ENCODE assay signal across 29 cellular contexts in genomic region chr3:185236969-185237368, GRCh38.
"Had no signal": no experiment of that assay in that cellular context is flagged by ENCODE, and none has a peak within 500 bp of the region (broad histone marks: within the 10 kb centered on the region; RNA-seq: fewer than 3 reads in every experiment).

No MANE protein-coding gene starts in this region.

- H3K79me2 ChIP-seq: parathyroid adenoma had no signal

- H3K9me3 ChIP-seq: ovary, thyroid gland had no signal

- H3K27me3 ChIP-seq: neural progenitor cell, ovary, sigmoid colon, spleen, stomach, thyroid gland, tibial nerve, upper lobe of left lung, vagina had no signal

- H3K4me1 ChIP-seq: neural progenitor cell, parathyroid adenoma, psoas muscle, sigmoid colon, spleen, stomach, thyroid gland, tibial nerve, upper lobe of left lung, vagina had no signal

- H3K27me3 Mint-ChIP-seq: progenitor cell of endocrine pancreas had no signal

- H3K4me3 ChIP-seq: neural progenitor cell, ovary, psoas muscle, sigmoid colon, smooth muscle cell, spleen, stomach, thoracic aorta, thyroid gland, tibial nerve, upper lobe of left lung, vagina had no signal

- H3K27ac Mint-ChIP-seq: naive thymus-derived CD4-positive, alpha-beta T cell; natural killer cell; nephron; neural progenitor cell; progenitor cell of endocrine pancreas; stimulated activated effector memory CD8-positive, alpha-beta T cell treated with anti-CD3 and anti-CD28 coated beads, Interleukin-12 subunit alpha, Interleukin-12 subunit beta, amount 100 ng/mL, for 72 hours; stimulated activated naive B cell treated with anti-CD40 and anti-IgM and Interleukin-4, amounts not matched to agents 10 μg/mL and 1 μg/mL and 100 μg/mL, for 72 hours; stimulated activated naive CD8-positive, alpha-beta T cell treated with anti-CD3 and anti-CD28 coated beads, Interleukin-15, Interleukin-2, amounts not matched to agents 100 ng/mL and 50 ng/mL, for 24 hours had no signal

- H2AFZ ChIP-seq: neural progenitor cell, parathyroid adenoma had no signal

- H3K9ac ChIP-seq: neural progenitor cell, parathyroid adenoma had no signal

- H3K27ac ChIP-seq: neural progenitor cell, ovary, parathyroid adenoma, psoas muscle, sigmoid colon, spleen, stomach, thoracic aorta, thyroid gland, tibial nerve, upper lobe of left lung, vagina had no signal

- H3K36me3 ChIP-seq: ovary had no signal

- ATAC-seq: naive thymus-derived CD4-positive, alpha-beta T cell; natural killer cell; psoas muscle; right cardiac atrium; stimulated activated effector memory CD8-positive, alpha-beta T cell treated with anti-CD3 and anti-CD28 coated beads, Interleukin-12 subunit alpha, Interleukin-12 subunit beta, amount 100 ng/mL, for 72 hours; stimulated activated naive B cell treated with anti-CD40 and anti-IgM and Interleukin-4, amounts not matched to agents 10 μg/mL and 1 μg/mL and 100 μg/mL, for 72 hours had no signal

- H3K4me1 Mint-ChIP-seq: naive thymus-derived CD4-positive, alpha-beta T cell; natural killer cell; nephron; neural progenitor cell; stimulated activated effector memory CD8-positive, alpha-beta T cell treated with anti-CD3 and anti-CD28 coated beads, Interleukin-12 subunit alpha, Interleukin-12 subunit beta, amount 100 ng/mL, for 72 hours; stimulated activated naive B cell treated with anti-CD40 and anti-IgM and Interleukin-4, amounts not matched to agents 10 μg/mL and 1 μg/mL and 100 μg/mL, for 72 hours had no signal

- H3K4me3 Mint-ChIP-seq: naive thymus-derived CD4-positive, alpha-beta T cell; natural killer cell; nephron; neural progenitor cell; stimulated activated effector memory CD8-positive, alpha-beta T cell treated with anti-CD3 and anti-CD28 coated beads, Interleukin-12 subunit alpha, Interleukin-12 subunit beta, amount 100 ng/mL, for 72 hours; stimulated activated naive B cell treated with anti-CD40 and anti-IgM and Interleukin-4, amounts not matched to agents 10 μg/mL and 1 μg/mL and 100 μg/mL, for 72 hours; stimulated activated naive CD8-positive, alpha-beta T cell treated with anti-CD3 and anti-CD28 coated beads, Interleukin-15, Interleukin-2, amounts not matched to agents 100 ng/mL and 50 ng/mL, for 24 hours had no signal

- H3K36me3 Mint-ChIP-seq: neural progenitor cell; stimulated activated effector memory CD8-positive, alpha-beta T cell treated with anti-CD3 and anti-CD28 coated beads, Interleukin-12 subunit alpha, Interleukin-12 subunit beta, amount 100 ng/mL, for 72 hours had no signal

- H3K4me2 ChIP-seq: neural progenitor cell, smooth muscle cell had no signal

- FAIRE-seq: urothelium cell line had no signal

- DNase-seq: naive thymus-derived CD4-positive, alpha-beta T cell; natural killer cell; occipital lobe; ovary; posterior cingulate gyrus; psoas muscle; right cardiac atrium; sigmoid colon; spleen; stimulated activated CD4-positive, alpha-beta T cell treated with anti-CD3 and anti-CD28 coated beads, Interleukin-12 subunit alpha, Interleukin-12 subunit beta, amount 100 ng/mL, for 4 hours; stimulated activated CD4-positive, alpha-beta T cell treated with anti-CD3 and anti-CD28 coated beads, Interleukin-1b, Interleukin-23, amount 100 ng/mL, for 48 hours; stimulated activated CD4-positive, alpha-beta T cell treated with anti-CD3 and anti-CD28 coated beads, Interleukin-4, amount 100 ng/mL, for 24 hours; stimulated activated naive B cell treated with anti-CD40 and anti-IgM and Interleukin-4, amounts not matched to agents 10 μg/mL and 1 μg/mL and 100 μg/mL, for 72 hours; stimulated activated naive CD4-positive, alpha-beta T cell treated with Interleukin-2 at 50 U/mL for 16 hours; stomach; thyroid gland; trophoblast cell; upper lobe of left lung had no signal
